In the genomic region with DNA sequence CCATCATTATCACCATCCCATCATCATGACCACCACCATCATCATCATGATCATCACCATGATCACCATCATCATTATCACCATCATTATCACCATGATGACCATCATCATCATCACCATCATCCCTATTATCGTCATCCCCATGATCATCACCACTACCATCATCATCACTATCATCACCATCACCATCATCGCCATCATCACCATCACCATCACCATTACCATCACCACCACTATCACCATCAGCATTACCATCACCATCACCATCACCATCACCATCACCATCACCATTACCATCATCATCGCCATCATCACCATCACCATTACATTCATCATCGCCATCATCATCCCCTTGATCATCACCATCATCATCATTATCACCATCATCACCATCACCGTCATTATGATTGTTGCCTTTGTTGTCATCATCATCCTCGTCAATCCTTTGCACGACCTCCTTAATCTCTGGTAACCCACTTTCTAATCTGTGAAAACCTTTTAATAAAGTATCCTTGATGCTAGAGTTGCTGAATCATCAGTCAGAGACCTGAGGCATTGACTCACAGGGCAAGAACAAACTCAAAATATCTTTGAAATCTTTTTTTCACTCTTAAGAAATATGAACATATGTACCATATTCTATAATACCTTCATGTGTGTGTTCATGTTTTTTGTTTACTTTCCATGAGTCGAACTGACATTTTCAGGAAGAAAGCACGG, we compare ENCODE assay signal across 1 cellular context.
TF ChIP-seq lines count a peak whose summit lies in the region.

No MANE protein-coding gene starts in this region.

TF ChIP-seq in HEK293, 187 proteins besides CTCF, POLR2A, EP300 and RAD21 (continued from another document):
- TF ChIP-seq ZNF776 (tag by site-specific recombination; IDR thresholded peaks at IDR 0.05; ENCODE audit: borderline replicate concordance) (peak; percentile 71), ZNF544 (tag by site-specific recombination; IDR thresholded peaks at IDR 0.05) (0 out of 2 replicates have a peak, but pooled peaks have one; percentile 24), ZNF843 (tag by site-specific recombination; IDR thresholded peaks at IDR 0.05) (no peak), ZNF23 (tag by site-specific recombination; IDR thresholded peaks at IDR 0.05; ENCODE audit: borderline replicate concordance) (peak; percentile 51; the same call in 1 of the 2 replicates), ZNF114 (tag by site-specific recombination; IDR thresholded peaks at IDR 0.05) (peak; percentile 96), ZBTB48 (tag by site-specific recombination; IDR thresholded peaks at IDR 0.05) (no peak)
TF ChIP-seq in HEK293: peak in this region for 25.
